18 cellular contexts compared by ENCODE assay signal in genomic region chr6:135331002-135331401, GRCh38.
A peak's percentile ranks its signal among the peaks of the same experiment; 100 is the strongest.
DNase-seq lines count a peak whose midpoint lies in the region; ATAC-seq and TF ChIP-seq lines count a peak whose summit lies in the region.
"Had no signal": no experiment of that assay in that cellular context is flagged by ENCODE, and none has a peak within 500 bp of the region (broad histone marks: within the 10 kb centered on the region; RNA-seq: fewer than 3 reads in every experiment).

No MANE protein-coding gene starts in this region.

- no peak overlapping the region for H3K4me3 ChIP-seq in GM23248
- H3K4me3 ChIP-seq: HAP-1, K562 had no signal

- no peaks in the 10 kb centered on the region for H3K36me3 ChIP-seq in GM23248 (ENCODE audit: low read depth)
- H3K36me3 ChIP-seq: HAP-1 had no signal

- no peak overlapping the region for H3K27ac ChIP-seq in GM23248

- no peaks in the 10 kb centered on the region for H3K27me3 ChIP-seq in GM23248 (replicated peaks; ENCODE audit: insufficient read depth)

- H3K4me3 Mint-ChIP-seq in naive thymus-derived CD8-positive, alpha-beta T cell: no peak overlapping the region
- H3K4me3 Mint-ChIP-seq: naive thymus-derived CD4-positive, alpha-beta T cell; T-cell had no signal

- DNase-seq in GM13976 (ENCODE audit: low spot score) (peak; percentile 23), GM23248 (peak; percentile 29), MV-4-11 (lab: John Stamatoyannopoulos, UW) (peak; percentile 52), kidney tubule cell (ENCODE audit: low spot score) (peak; percentile 31), SIG-M5 treated with dmso at 0.1 percent for 504 hours (lab: John Stamatoyannopoulos, UW; ENCODE audit: unreplicated experiment) (no peak), HK-2 (ENCODE audit: unreplicated experiment) (no peak), NCI-H2196 (lab: John Stamatoyannopoulos, UW; ENCODE audit: unreplicated experiment) (no peak)
- DNase-seq in naive thymus-derived CD8-positive, alpha-beta T cell: no peak
- DNase-seq: activated CD4-positive, alpha-beta T cell treated with anti-CD3 and anti-CD28 coated beads for 1 hour; activated T-cell treated with anti-CD3 and anti-CD28 coated beads, Interleukin-2, amount 50 U/mL, for 1 hour; amniotic stem cell; C1 segment of cervical spinal cord; foreskin fibroblast; naive thymus-derived CD4-positive, alpha-beta T cell; T-cell had no signal

- H3K4me2 ChIP-seq in GM23248 (ENCODE audit: unreplicated experiment): no peak overlapping the region

- no peaks in the 10 kb centered on the region for H3K9me3 ChIP-seq in GM23248 (ENCODE audit: low read depth)
- H3K9me3 ChIP-seq: HAP-1 had no signal

- no peaks in the 10 kb centered on the region for H3K9me2 ChIP-seq in GM23248 (ENCODE audit: insufficient read depth)

- H3F3A ChIP-seq in GM23248 (ENCODE audit: insufficient read depth): peaks cover 14% of the 10 kb centered on the region

- 0 out of 2 replicates have a peak, but pooled peaks cover 3% of the 10 kb centered on the region for H3K4me1 ChIP-seq in GM23248 (ENCODE audit: insufficient read depth)
- H3K4me1 ChIP-seq: HAP-1 had no signal

- H3K79me2 ChIP-seq in GM23248 (ENCODE audit: insufficient read depth): no peaks in the 10 kb centered on the region

- POLR2A ChIA-PET in naive thymus-derived CD8-positive, alpha-beta T cell (lab: Charles Lee): no interaction called here

- no peak for TF ChIP-seq CTCF in GM13976 (IDR thresholded peaks at IDR 0.05; ENCODE audit: borderline replicate concordance, control extremely low read depth, extremely low read depth, insufficient read depth, missing control alignments)

- no peak overlapping the region for H3K27ac Mint-ChIP-seq in naive thymus-derived CD8-positive, alpha-beta T cell
- H3K27ac Mint-ChIP-seq: naive thymus-derived CD4-positive, alpha-beta T cell; T-cell had no signal

- no peak overlapping the region for H2AFZ ChIP-seq in GM23248

- WGBS in GM23248 (ENCODE audit: low coverage in 1 of 2, low lambda C conversion rate in 2 of 2, missing lambda C conversion rate in 2 of 2), 2 experiments: 82 to 87% methylated on average over 2 of the region's 2 CpGs

- H3K36me3 Mint-ChIP-seq in naive thymus-derived CD8-positive, alpha-beta T cell: peaks cover 2 to 26% (median 4%) of the 10 kb centered on the region in 3 donors

- no peak overlapping the region for H3K9ac ChIP-seq in GM23248

- no peaks in the 10 kb centered on the region for H3K4me1 Mint-ChIP-seq in naive thymus-derived CD8-positive, alpha-beta T cell
- H3K4me1 Mint-ChIP-seq: naive thymus-derived CD4-positive, alpha-beta T cell; T-cell had no signal

- ATAC-seq in naive thymus-derived CD8-positive, alpha-beta T cell: no peak
- ATAC-seq: K562; naive thymus-derived CD4-positive, alpha-beta T cell; sciatic nerve; T-cell had no signal

- no peaks in the 10 kb centered on the region for H4K20me1 ChIP-seq in GM23248 (ENCODE audit: insufficient read depth)

- in situ Hi-C loops in GM13976 (cut with MboI; ENCODE audit: low sequenced_read_pairs, unreplicated experiment) (no loop called here), GM23248 (cut with MboI) (no loop called here)

- no peaks in the 10 kb centered on the region for H3K9me3 Mint-ChIP-seq in naive thymus-derived CD8-positive, alpha-beta T cell
- H3K9me3 Mint-ChIP-seq: naive thymus-derived CD4-positive, alpha-beta T cell; T-cell had no signal

- no peaks in the 10 kb centered on the region for H3K27me3 Mint-ChIP-seq in naive thymus-derived CD8-positive, alpha-beta T cell
- H3K27me3 Mint-ChIP-seq: naive thymus-derived CD4-positive, alpha-beta T cell; T-cell had no signal

Comparison
In these comparisons a context has a peak if more than half of its experiments do, and no peak if none do; other contexts are left out.
1. DNase-seq: peak in GM13976 (single experiment), GM23248 (single experiment), MV-4-11 (single experiment) and kidney tubule cell (single experiment); none in SIG-M5 treated with dmso at 0.1 percent for 504 hours (single experiment), HK-2 (single experiment), naive thymus-derived CD8-positive, alpha-beta T cell (0 of 10) and NCI-H2196 (single experiment).